23 cellular contexts compared by ENCODE assay signal in the genomic region with DNA sequence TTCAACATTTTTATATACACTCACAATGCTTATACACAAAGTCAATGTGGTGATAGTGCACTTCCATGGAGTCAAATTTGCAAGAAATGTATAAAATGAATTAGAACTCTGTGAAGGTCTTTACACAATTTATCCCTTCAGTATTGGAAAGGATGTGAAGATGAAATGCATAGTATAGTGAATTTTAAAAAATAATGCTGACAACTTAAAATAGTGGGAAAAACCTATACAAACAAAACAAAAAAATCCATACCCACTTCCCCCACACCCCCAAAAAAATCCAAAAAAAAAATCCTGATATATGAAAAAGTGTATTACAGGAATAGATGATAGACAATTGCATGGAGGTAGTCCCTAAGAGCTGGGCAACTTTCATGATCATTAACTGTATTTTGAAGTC.
"Had no signal": no experiment of that assay in that cellular context is flagged by ENCODE, and none has a peak within 500 bp of the region (broad histone marks: within the 10 kb centered on the region; RNA-seq: fewer than 3 reads in every experiment).

No MANE protein-coding gene starts in this region.

- H3K4me3 ChIP-seq: coronary artery, dorsolateral prefrontal cortex, esophagus muscularis mucosa, gastroesophageal sphincter, heart left ventricle, hepatocyte, left lung, lower lobe of right lung, mucosa of descending colon had no signal

- H3K36me3 ChIP-seq: esophagus muscularis mucosa, gastroesophageal sphincter, heart left ventricle, left lung, lower lobe of right lung had no signal

- H3K4me2 ChIP-seq: hepatocyte had no signal

- H3K27ac ChIP-seq: coronary artery, dorsolateral prefrontal cortex, esophagus muscularis mucosa, foreskin keratinocyte, gastroesophageal sphincter, heart left ventricle, hepatocyte, left lung, lower lobe of right lung had no signal

- H3K9me3 ChIP-seq: esophagus muscularis mucosa, left lung, lower lobe of right lung, mucosa of descending colon had no signal

- H3K27me3 ChIP-seq: esophagus muscularis mucosa, foreskin keratinocyte, gastroesophageal sphincter, heart left ventricle, hepatocyte, left lung had no signal

- FAIRE-seq: colon, endothelial cell of umbilical vein, frontal cortex, islet of Langerhans, keratinocyte had no signal

- H2AFZ ChIP-seq: hepatocyte had no signal

- H3K79me2 ChIP-seq: hepatocyte had no signal

- ATAC-seq: foreskin keratinocyte, gastroesophageal sphincter, heart left ventricle, left cardiac atrium, left lung, left ventricle myocardium superior, lower lobe of right lung, mucosa of descending colon had no signal

- H3K4me1 ChIP-seq: foreskin keratinocyte had no signal

- DNase-seq: dermis blood vessel endothelial cell; dorsolateral prefrontal cortex; effector CD4-positive, alpha-beta T cell; effector memory CD4-positive, alpha-beta T cell; foreskin keratinocyte; heart left ventricle; hypothalamus; left cardiac atrium; left lung; left ventricle myocardium superior; lower lobe of right lung; mesenchymal stem cell; mucosa of descending colon; naive B cell had no signal
